ENCODE assay signal across 11 cellular contexts in the genomic region with DNA sequence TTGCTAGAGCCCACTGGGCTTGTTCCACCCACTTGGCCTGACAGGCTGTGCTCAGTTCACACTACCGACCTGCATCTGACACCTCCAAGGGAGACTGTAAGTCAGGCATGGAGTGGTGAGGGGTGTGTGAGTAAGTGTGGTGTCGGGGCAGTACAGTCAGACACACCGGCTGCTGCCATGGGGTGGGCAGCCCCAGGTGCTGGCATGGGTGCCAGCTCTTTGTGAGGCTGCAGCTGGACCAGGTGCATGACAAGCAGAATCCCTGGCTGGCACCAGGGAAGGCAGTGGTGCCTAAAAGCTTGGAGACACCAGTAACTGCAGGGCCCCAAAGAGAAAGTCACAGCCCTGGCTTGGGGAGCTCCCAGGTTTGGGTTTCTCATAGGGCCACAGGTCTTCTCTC.
"Had no signal": no experiment of that assay in that cellular context is flagged by ENCODE, and none has a peak within 500 bp of the region (broad histone marks: within the 10 kb centered on the region; RNA-seq: fewer than 3 reads in every experiment).

No MANE protein-coding gene starts in this region.

- DNase-seq: GM23248, GOT3, H7, H9, HCEC 1CT, HFFc6 had no signal

- H3K4me3 Mint-ChIP-seq: GM23338, H9, HFFc6 had no signal

- H3K9ac ChIP-seq: GM23248 had no signal

- FAIRE-seq: H1, H54 had no signal

- ATAC-seq: GM23338, HCT116 had no signal

- H3K36me3 ChIP-seq: HAP-1 had no signal

- H3K27ac ChIP-seq: GM23248 had no signal

- H3K4me1 Mint-ChIP-seq: GM23338, H9 had no signal

- H3K9me3 ChIP-seq: HAP-1 had no signal

- H3K4me3 ChIP-seq: GM23248, GM23338, HAP-1 had no signal

- H3K4me1 ChIP-seq: HAP-1 had no signal

- H3K27ac Mint-ChIP-seq: GM23338, H9, HFFc6 had no signal
